In genomic region chr6:169783971-169784930, GRCh38 we compare ENCODE assay signal across 18 cellular contexts.
"Had no signal": no experiment of that assay in that cellular context is flagged by ENCODE, and none has a peak within 500 bp of the region (broad histone marks: within the 10 kb centered on the region; RNA-seq: fewer than 3 reads in every experiment).

No MANE protein-coding gene starts in this region.

- H3K27ac Mint-ChIP-seq: activated CD4-positive, alpha-beta T cell treated with anti-CD3 and anti-CD28 coated beads, Interleukin-2, amount 10 ng/mL, durations not matched to agents 24 days and 14 days; activated naive CD4-positive, alpha-beta T cell treated with anti-CD3 and anti-CD28 coated beads for 36 hours; natural killer cell had no signal

- H3K4me3 Mint-ChIP-seq: activated CD4-positive, alpha-beta T cell treated with anti-CD3 and anti-CD28 coated beads, Interleukin-2, amount 10 ng/mL, durations not matched to agents 24 days and 14 days; activated naive CD4-positive, alpha-beta T cell treated with anti-CD3 and anti-CD28 coated beads for 36 hours; natural killer cell had no signal

- H3K27me3 Mint-ChIP-seq: progenitor cell of endocrine pancreas had no signal

- H3K9me3 Mint-ChIP-seq: activated CD4-positive, alpha-beta T cell treated with anti-CD3 and anti-CD28 coated beads, Interleukin-2, amount 10 ng/mL, durations not matched to agents 24 days and 14 days; natural killer cell had no signal

- H3K4me1 Mint-ChIP-seq: natural killer cell had no signal

- H3K4me3 ChIP-seq: body of pancreas, gastroesophageal sphincter, left ventricle myocardium inferior, skin epidermis, suprapubic skin, upper lobe of left lung had no signal

- DNase-seq: activated CD4-positive, alpha-beta T cell treated with anti-CD3 and anti-CD28 coated beads, Interleukin-2, amount 10 ng/mL, durations not matched to agents 24 days and 14 days; activated CD4-positive, CD25-positive, alpha-beta regulatory T cell; activated naive CD4-positive, alpha-beta T cell treated with anti-CD3 and anti-CD28 coated beads for 36 hours; body of pancreas; central memory CD4-positive, alpha-beta T cell; effector memory CD4-positive, alpha-beta T cell; left ventricle myocardium inferior; natural killer cell; nucleus accumbens; right cardiac atrium; stimulated activated CD4-positive, alpha-beta T cell treated with anti-CD3 and anti-CD28 coated beads, Interleukin-15, amount 100 ng/mL, for 24 hours; stimulated activated CD4-positive, alpha-beta T cell treated with anti-CD3 and anti-CD28 coated beads, Interleukin-4, amount 100 ng/mL, for 1 hour; stimulated activated naive CD4-positive, alpha-beta T cell treated with Interleukin-2 at 50 U/mL for 16 hours; upper lobe of left lung had no signal

- H3K36me3 Mint-ChIP-seq: natural killer cell had no signal

- ATAC-seq: body of pancreas, gastroesophageal sphincter, natural killer cell, right cardiac atrium had no signal
